1 cellular context compared by ENCODE assay signal in genomic region chr19:34362679-34363069, GRCh38.
TF ChIP-seq lines count a peak whose summit lies in the region.

No MANE protein-coding gene starts in this region.

TF ChIP-seq in H1, 55 proteins besides CTCF, POLR2A, EP300 and RAD21:
- no peak for TF ChIP-seq TAF1 (IDR thresholded peaks at IDR 0.05; ENCODE audit: low read depth, low read length)
- TF ChIP-seq SAP30 (IDR thresholded peaks at IDR 0.05; ENCODE audit: insufficient read depth, insufficient replicate concordance, low read length) = no peak
- TF ChIP-seq BRCA1 (IDR thresholded peaks at IDR 0.05; ENCODE audit: low read depth, low read length) = no peak
- no peak for TF ChIP-seq SRF (IDR thresholded peaks at IDR 0.05; ENCODE audit: low read depth, low read length)
- no peak for TF ChIP-seq YY1 (IDR thresholded peaks at IDR 0.05; ENCODE audit: low read depth, low read length)
- no peak for TF ChIP-seq BCL11A (IDR thresholded peaks at IDR 0.05; ENCODE audit: low read depth in 2 of 2, low read length in 2 of 2)
- no peak for TF ChIP-seq CBX5 (IDR thresholded peaks at IDR 0.05; ENCODE audit: low read depth, low read length)
- TF ChIP-seq TEAD4 (IDR thresholded peaks at IDR 0.05; ENCODE audit: low read depth, low read length) = no peak
- no peak for TF ChIP-seq TCF12 (IDR thresholded peaks at IDR 0.05; ENCODE audit: low read depth, low read length)
- no peak for TF ChIP-seq USF2 (IDR thresholded peaks at IDR 0.05; ENCODE audit: low read length)
- no peak for TF ChIP-seq E2F6 (IDR thresholded peaks at IDR 0.05)
- TF ChIP-seq NANOG (IDR thresholded peaks at IDR 0.05; ENCODE audit: insufficient read depth, low read depth, low read length, poor library complexity, severe bottlenecking) = no peak
- no peak for TF ChIP-seq SIN3A (conservative IDR thresholded peaks at IDR 0.05 in 1 of 2, IDR thresholded peaks at IDR 0.05 in 1 of 2; ENCODE audit: low read depth in 1 of 2, low read length in 2 of 2)
- TF ChIP-seq KDM1A (IDR thresholded peaks at IDR 0.05; ENCODE audit: borderline replicate concordance, low read length) = no peak
- TF ChIP-seq GTF2F1 (IDR thresholded peaks at IDR 0.05; ENCODE audit: borderline replicate concordance, low read depth, low read length) = no peak
- TF ChIP-seq MAFK (IDR thresholded peaks at IDR 0.05; ENCODE audit: low read depth, low read length) = no peak
TF ChIP-seq in H1: peak in this region for 0.
